In genomic region chr20:25272223-25273000, GRCh38 we compare ENCODE assay signal across 14 cellular contexts. TPM values are rescaled to one million over a fixed set of nuclear protein-coding genes. Genes with fewer than 3 reads are reported as not detected.
DNase-seq lines count a peak whose midpoint lies in the region; ATAC-seq and TF ChIP-seq lines count a peak whose summit lies in the region.
"Had no signal": no experiment of that assay in that cellular context is flagged by ENCODE, and none has a peak within 500 bp of the region (broad histone marks: within the 10 kb centered on the region; RNA-seq: fewer than 3 reads in every experiment).

No MANE protein-coding gene starts in this region.

- POLR2A ChIA-PET in HCT116 (lab: Charles Lee): no interaction called here

- peak overlapping the region in 1 of 5 experiments; percentile 45 for H3K4me3 Mint-ChIP-seq in brain
- H3K4me3 Mint-ChIP-seq: activated T-cell treated with anti-CD3 and anti-CD28 coated beads, Interleukin-2, amount 50 U/mL, for 4 hours; T-cell had no signal

- H3K9me3 ChIP-seq in HCT116 (ENCODE audit: control insufficient read depth in 1 of 2, insufficient read depth in 1 of 2, low read depth in 1 of 2, low read length in 2 of 2) (no peaks in the 10 kb centered on the region), right atrium auricular region (no peaks in the 10 kb centered on the region), skeletal muscle satellite cell (replicated peaks; ENCODE audit: low read length) (no peaks in the 10 kb centered on the region)
- H3K9me3 ChIP-seq: pancreas, thyroid gland had no signal

- no peak overlapping the region for H3K4me2 ChIP-seq in HCT116 (ENCODE audit: low read length)
- peak overlapping the region; percentile 18 for H3K4me2 ChIP-seq in skeletal muscle satellite cell (ENCODE audit: low read length)

- no peaks in the 10 kb centered on the region for H3K9me2 ChIP-seq in HCT116 (ENCODE audit: insufficient read depth)

- ATAC-seq in HCT116: no peak
- ATAC-seq in GM21367 (IDR thresholded peaks at IDR 0.05; ENCODE audit: unreplicated experiment): no peak
- no peak for ATAC-seq in HG03196 (IDR thresholded peaks at IDR 0.05; ENCODE audit: unreplicated experiment)
- ATAC-seq: activated T-cell treated with anti-CD3 and anti-CD28 coated beads, Interleukin-2, amount 50 U/mL, for 4 hours; pancreas; T-cell had no signal

- RAD21 ChIA-PET in HCT116 (lab: Charles Lee; ENCODE audit: low non-redundant PET in 1 of 2, low total read pairs in 2 of 2, uncharacterized antibody in 2 of 2, unreplicated experiment in 2 of 2): no interaction called here

- H4K20me1 ChIP-seq in HCT116 (ENCODE audit: insufficient read depth): 0 out of 2 replicates have a peak, but pooled peaks cover 5% of the 10 kb centered on the region

- no peak overlapping the region for H2AFZ ChIP-seq in HCT116 (ENCODE audit: low read depth, low read length, poor library complexity, severe bottlenecking)

- no peaks in the 10 kb centered on the region for H3K27me3 Mint-ChIP-seq in brain
- H3K27me3 Mint-ChIP-seq: T-cell had no signal

- no peak overlapping the region for H3K9ac ChIP-seq in HCT116 (ENCODE audit: low read length)
- H3K9ac ChIP-seq in skeletal muscle satellite cell (ENCODE audit: low read depth, low read length): no peak overlapping the region

- H3K4me1 ChIP-seq in HCT116 (ENCODE audit: control insufficient read depth in 1 of 2, insufficient read depth in 2 of 2, low read length in 2 of 2) (no peaks in the 10 kb centered on the region), right atrium auricular region (peaks cover 0 to 55% of the 10 kb centered on the region in 2 donors), skeletal muscle satellite cell (ENCODE audit: control insufficient read depth, insufficient read depth, low read length) (peaks cover 22% of the 10 kb centered on the region)
- H3K4me1 ChIP-seq: pancreas, thyroid gland had no signal

- H3K4me1 Mint-ChIP-seq in brain: no peaks in the 10 kb centered on the region

- H3K36me3 ChIP-seq in HCT116 (ENCODE audit: control insufficient read depth in 1 of 2, insufficient read depth in 2 of 2, low read length in 2 of 2) (peaks cover 2 to 9% of the 10 kb centered on the region in 2 experiments; a peak in 2 of 4 replicates), right atrium auricular region (peaks cover 75% of the 10 kb centered on the region), skeletal muscle satellite cell (ENCODE audit: insufficient read depth, low read length) (peaks cover 84% of the 10 kb centered on the region)

- H3K79me2 ChIP-seq in HCT116 (ENCODE audit: insufficient read depth, low read length): no peaks in the 10 kb centered on the region

- BruUV-seq in HCT116 (replicated peaks; lab: Mats Ljungman, UMichigan): TSS peak; percentile 12

- peaks cover 55% of the 10 kb centered on the region for H3K36me3 Mint-ChIP-seq in brain

- intact Hi-C loops in HCT116 (cut with micrococcal nuclease): no loop called here

- H3K4me3 ChIP-seq in HCT116 (replicated peaks in 1 of 2; ENCODE audit: low read depth in 1 of 2, low read length in 2 of 2) (no peak overlapping the region), right atrium auricular region (no peak overlapping the region), skeletal muscle satellite cell (ENCODE audit: low read length) (no peak overlapping the region)
- H3K4me3 ChIP-seq: pancreas, thyroid gland had no signal

- H3K27ac Mint-ChIP-seq in brain: peak overlapping the region in 3 of 5 experiments; percentile 42 to 98 (median 78)
- H3K27ac Mint-ChIP-seq: T-cell had no signal

- H3K27me3 ChIP-seq in HCT116 (ENCODE audit: insufficient read depth, low read length) (no peaks in the 10 kb centered on the region), right atrium auricular region (no peaks in the 10 kb centered on the region), skeletal muscle satellite cell (ENCODE audit: control insufficient read depth, insufficient read depth, low read length) (no peaks in the 10 kb centered on the region)
- H3K27me3 ChIP-seq: pancreas, thyroid gland had no signal

- DNase-seq in HCT116 (ENCODE audit: low read depth, low spot score): no peak
- no peak for DNase-seq in right atrium auricular region (ENCODE audit: low spot score)
- DNase-seq in GDM1 (lab: John Stamatoyannopoulos, UW): no peak
- no peak for DNase-seq in NCI-H146 (lab: John Stamatoyannopoulos, UW)
- DNase-seq: activated T-cell treated with anti-CD3 and anti-CD28 coated beads, Interleukin-2, amount 50 U/mL, for 4 hours; effector CD8-positive, alpha-beta T cell; NCI-H69 had no signal

- H3K9me3 Mint-ChIP-seq in brain: no peaks in the 10 kb centered on the region
- H3K9me3 Mint-ChIP-seq: activated T-cell treated with anti-CD3 and anti-CD28 coated beads, Interleukin-2, amount 50 U/mL, for 4 hours; T-cell had no signal

- CTCF ChIA-PET in HCT116 (lab: Charles Lee): no interaction called here

- no peak overlapping the region for H3K27ac ChIP-seq in HCT116 (ENCODE audit: low read depth, low read length)
- peak overlapping the region; percentile 46 to 78 for H3K27ac ChIP-seq in right atrium auricular region
- H3K27ac ChIP-seq: pancreas, thyroid gland had no signal

- TF ChIP-seq POLR2A in HCT116 (IDR thresholded peaks at IDR 0.05; ENCODE audit: borderline replicate concordance, extremely low read depth, insufficient read depth, insufficient read length): no peak

- TF ChIP-seq RAD21 in HCT116 (IDR thresholded peaks at IDR 0.05; ENCODE audit: low read depth): no peak

- TF ChIP-seq CTCF in HCT116 (IDR thresholded peaks at IDR 0.05 in 2 of 3, conservative IDR thresholded peaks at IDR 0.05 in 1 of 3; ENCODE audit: borderline replicate concordance in 1 of 3, insufficient read depth in 1 of 3, low read depth in 2 of 3, low read length in 2 of 3) (no peak), brain (conservative IDR thresholded peaks at IDR 0.05) (no peak), right atrium auricular region (IDR thresholded peaks at IDR 0.05) (no peak)

TF ChIP-seq in HCT116, 20 proteins besides CTCF, POLR2A, EP300 and RAD21:
- no peak for TF ChIP-seq ELF1 (IDR thresholded peaks at IDR 0.05; ENCODE audit: borderline replicate concordance, low read depth)

RNA-seq across cellular contexts. Expression of gene PYGB, which starts 24.5 kb away (rescaled TPM):
- total RNA-seq in HCT116 (2021; ENCODE audit: unreplicated experiment) (87.8 TPM), right atrium auricular region (100 to 1,000 TPM; 145 to 174 TPM)
- polyA plus RNA-seq in HCT116 (2012): 108 TPM in 2 replicates
- polyA plus RNA-seq in brain (ENCODE audit: insufficient read depth, low read depth, low replicate concordance): 125 TPM
- 414 and 533 TPM in 2 replicates for total RNA-seq in skeletal muscle satellite cell (2012; rRNA removed)
